1 cellular context compared by ENCODE assay signal in the genomic region with DNA sequence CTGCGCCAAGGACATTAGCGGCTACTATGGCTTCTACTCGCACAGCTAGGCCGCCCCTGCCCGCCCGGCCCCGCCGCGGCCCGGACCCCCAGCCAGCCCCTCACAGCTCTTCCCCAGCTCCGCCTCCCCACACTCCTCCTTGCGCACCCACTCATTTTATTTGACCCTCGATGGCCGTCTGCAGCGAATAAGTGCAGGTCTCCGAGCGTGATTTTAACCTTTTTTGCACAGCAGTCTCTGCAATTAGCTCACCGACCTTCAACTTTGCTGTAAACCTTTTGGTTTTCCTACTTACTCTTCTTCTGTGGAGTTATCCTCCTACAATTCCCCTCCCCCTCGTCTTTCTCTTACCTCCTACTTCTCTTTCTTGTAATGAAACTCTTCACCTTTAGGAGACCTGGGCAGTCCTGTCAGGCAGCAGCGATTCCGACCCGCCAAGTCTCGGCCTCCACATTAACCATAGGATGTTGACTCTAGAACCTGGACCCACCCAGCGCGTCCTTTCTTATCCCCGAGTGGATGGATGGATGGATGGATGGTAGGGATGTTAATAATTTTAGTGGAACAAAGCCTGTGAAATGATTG.
TF ChIP-seq lines count a peak whose summit lies in the region.

No MANE protein-coding gene starts in this region.

TF ChIP-seq in SK-N-SH treated with all-trans-retinoic acid at 6 μM for 48 hours, 23 proteins besides CTCF, POLR2A, EP300 and RAD21 (continued from another document):
- no peak for TF ChIP-seq CSRNP3 (CRISPR knock-in tag; IDR thresholded peaks at IDR 0.05)
- TF ChIP-seq, protein P1, sequence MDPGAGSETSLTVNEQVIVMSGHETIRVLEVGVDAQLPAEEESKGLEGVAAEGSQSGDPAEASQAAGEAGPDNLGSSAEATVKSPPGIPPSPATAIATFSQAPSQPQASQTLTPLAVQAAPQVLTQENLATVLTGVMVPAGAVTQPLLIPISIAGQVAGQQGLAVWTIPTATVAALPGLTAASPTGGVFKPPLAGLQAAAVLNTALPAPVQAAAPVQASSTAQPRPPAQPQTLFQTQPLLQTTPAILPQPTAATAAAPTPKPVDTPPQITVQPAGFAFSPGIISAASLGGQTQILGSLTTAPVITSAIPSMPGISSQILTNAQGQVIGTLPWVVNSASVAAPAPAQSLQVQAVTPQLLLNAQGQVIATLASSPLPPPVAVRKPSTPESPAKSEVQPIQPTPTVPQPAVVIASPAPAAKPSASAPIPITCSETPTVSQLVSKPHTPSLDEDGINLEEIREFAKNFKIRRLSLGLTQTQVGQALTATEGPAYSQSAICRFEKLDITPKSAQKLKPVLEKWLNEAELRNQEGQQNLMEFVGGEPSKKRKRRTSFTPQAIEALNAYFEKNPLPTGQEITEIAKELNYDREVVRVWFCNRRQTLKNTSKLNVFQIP (CRISPR knock-in tag; IDR thresholded peaks at IDR 0.05; ENCODE audit: borderline replicate concordance, low read depth) = no peak
- no peak for TF ChIP-seq ZFP30 (CRISPR knock-in tag; IDR thresholded peaks at IDR 0.05)
- TF ChIP-seq TOX (CRISPR knock-in tag; IDR thresholded peaks at IDR 0.05; ENCODE audit: borderline replicate concordance) = no peak
- TF ChIP-seq ZNF8 (CRISPR knock-in tag; IDR thresholded peaks at IDR 0.05) = no peak
TF ChIP-seq in SK-N-SH treated with all-trans-retinoic acid at 6 μM for 48 hours: peak in this region for 0.
